Comparison of ENCODE assay signal across 20 cellular contexts in the genomic region with DNA sequence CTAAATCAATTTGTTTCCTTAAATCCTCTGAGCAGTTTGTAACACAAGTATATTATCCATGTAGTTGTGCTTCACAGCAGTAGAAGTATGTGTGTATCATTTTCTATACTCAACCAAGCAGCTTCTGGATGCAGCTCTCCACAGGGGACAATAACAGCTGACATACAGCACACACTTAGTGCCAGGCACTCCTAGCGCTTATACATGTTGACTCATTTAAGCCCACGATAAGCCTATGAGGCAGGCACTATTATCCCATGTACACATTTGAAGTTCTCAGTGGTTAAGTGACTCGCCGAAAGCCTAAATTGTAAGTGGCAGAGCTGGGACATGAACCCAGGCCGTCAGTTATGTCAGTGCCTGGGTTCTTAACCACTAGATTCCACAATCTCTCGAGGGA. TPM values are rescaled to one million over a fixed set of nuclear protein-coding genes. Genes with fewer than 3 reads are reported as not detected.
DNase-seq lines count a peak whose midpoint lies in the region; ATAC-seq and TF ChIP-seq lines count a peak whose summit lies in the region.
"Had no signal": no experiment of that assay in that cellular context is flagged by ENCODE, and none has a peak within 500 bp of the region (broad histone marks: within the 10 kb centered on the region; RNA-seq: fewer than 3 reads in every experiment).

No MANE protein-coding gene starts in this region.

- H3K4me1 ChIP-seq in adipocyte (ENCODE audit: control insufficient read depth, insufficient read depth, low read length) (peaks cover 27% of the 10 kb centered on the region), lower lobe of right lung (no peaks in the 10 kb centered on the region), foreskin keratinocyte (peaks cover 5% of the 10 kb centered on the region)
- H3K4me1 ChIP-seq: sigmoid colon, uterus had no signal

- H3K9me3 ChIP-seq in adipocyte (ENCODE audit: control insufficient read depth, low read length), result no peaks in the 10 kb centered on the region
- no peaks in the 10 kb centered on the region for H3K9me3 ChIP-seq in lower lobe of right lung
- H3K9me3 ChIP-seq: sigmoid colon, uterus had no signal

- H3K27me3 ChIP-seq in adipocyte (replicated peaks; ENCODE audit: control insufficient read depth, insufficient read depth, low read length) (no peaks in the 10 kb centered on the region), lower lobe of right lung (ENCODE audit: low read depth) (no peaks in the 10 kb centered on the region), foreskin keratinocyte (no peaks in the 10 kb centered on the region)
- H3K27me3 ChIP-seq: sigmoid colon, uterus had no signal

- intact Hi-C loops in lower lobe of right lung (cut with DNase I), result no loop called here

- no peak for ATAC-seq in GM21367 (IDR thresholded peaks at IDR 0.05; ENCODE audit: unreplicated experiment)
- ATAC-seq in GM18498 (IDR thresholded peaks at IDR 0.05; ENCODE audit: unreplicated experiment), result no peak
- no peak for ATAC-seq in lower lobe of right lung
- ATAC-seq in foreskin keratinocyte, result no peak

- H3K27ac ChIP-seq in lower lobe of right lung (no peak overlapping the region), foreskin keratinocyte (no peak overlapping the region)
- H3K27ac ChIP-seq: sigmoid colon, uterus had no signal

- H3K36me3 ChIP-seq in adipocyte (ENCODE audit: control insufficient read depth, insufficient read depth, low read length, severe bottlenecking) (no peaks in the 10 kb centered on the region), lower lobe of right lung (no peaks in the 10 kb centered on the region)
- H3K36me3 ChIP-seq: sigmoid colon, uterus had no signal

- peak; percentile 47 for DNase-seq in stimulated activated CD4-positive, alpha-beta T cell treated with anti-CD3 and anti-CD28 coated beads, Interleukin-1b, Interleukin-23, amount 100 ng/mL, for 48 hours
- no peak for DNase-seq in stimulated activated CD4-positive, alpha-beta T cell treated with anti-CD3 and anti-CD28 coated beads, Interleukin-12 subunit alpha, Interleukin-12 subunit beta, amount 100 ng/mL, for 4 hours
- peak; percentile 24 for DNase-seq in adipocyte (ENCODE audit: low read depth)
- DNase-seq in iris pigment epithelial cell (ENCODE audit: low read depth), result peak; percentile 74
- no peak for DNase-seq in lower lobe of right lung
- DNase-seq in foreskin keratinocyte, result no peak
- DNase-seq: activated CD8-positive, alpha-beta memory T cell treated with anti-CD3 and anti-CD28 coated beads, Interleukin-2, amount 50 U/mL, for 48 hours; Calu3; GF-D8; glutamatergic neuron; mesendoderm; NCI-H1092; NCI-H2171; NCI-H82; RPMI8226; sigmoid colon; stimulated activated naive B cell treated with anti-CD40 and anti-IgM and Interleukin-4, amounts not matched to agents 10 μg/mL and 1 μg/mL and 100 μg/mL, for 72 hours; uterus had no signal

- no peak overlapping the region for H3K9ac ChIP-seq in adipocyte (ENCODE audit: low read length)

- H3K4me3 ChIP-seq in adipocyte (ENCODE audit: low read length), result no peak overlapping the region
- H3K4me3 ChIP-seq in lower lobe of right lung, result no peak overlapping the region
- H3K4me3 ChIP-seq: sigmoid colon, uterus had no signal

- no peak for TF ChIP-seq CTCF in lower lobe of right lung (IDR thresholded peaks at IDR 0.05)
- no peak for TF ChIP-seq CTCF in foreskin keratinocyte (conservative IDR thresholded peaks at IDR 0.05)

RNA-seq across cellular contexts. Expression of gene LPP, which starts 20.3 kb away (rescaled TPM):
- total RNA-seq in lower lobe of right lung, result 180 TPM
- 23.0 and 27.5 TPM in 2 replicates for total RNA-seq in foreskin keratinocyte
- polyA plus RNA-seq in foreskin keratinocyte, result 2.2 and 2.8 TPM in 2 replicates

Comparison
In these comparisons a context has a peak if more than half of its experiments do, and no peak if none do; other contexts are left out.
1. DNase-seq: peak in stimulated activated CD4-positive, alpha-beta T cell treated with anti-CD3 and anti-CD28 coated beads, Interleukin-1b, Interleukin-23, amount 100 ng/mL, for 48 hours (single experiment), adipocyte (single experiment) and iris pigment epithelial cell (single experiment); none in stimulated activated CD4-positive, alpha-beta T cell treated with anti-CD3 and anti-CD28 coated beads, Interleukin-12 subunit alpha, Interleukin-12 subunit beta, amount 100 ng/mL, for 4 hours (single experiment), lower lobe of right lung (single experiment) and foreskin keratinocyte (0 of 2).